26 cellular contexts compared by ENCODE assay signal in the genomic region with DNA sequence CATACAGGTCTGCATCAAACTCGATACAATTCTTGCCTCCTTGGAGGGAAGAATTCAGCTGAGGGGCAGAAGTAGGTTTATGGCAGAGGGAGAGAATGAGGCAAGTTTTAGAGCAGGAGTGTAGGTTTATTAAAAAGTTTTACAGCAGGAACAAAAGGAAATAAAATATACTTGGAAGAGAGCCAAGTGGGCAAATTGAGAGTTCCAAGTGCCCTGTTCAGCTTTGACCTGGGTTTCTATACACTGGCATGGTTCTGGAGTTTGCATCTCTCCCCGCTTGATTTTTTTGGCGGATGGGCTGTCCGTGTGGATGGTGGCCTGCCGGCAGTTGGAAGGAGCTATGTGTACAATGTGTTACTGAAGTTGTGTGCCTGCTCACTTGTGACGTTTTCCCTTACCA.
"Had no signal": no experiment of that assay in that cellular context is flagged by ENCODE, and none has a peak within 500 bp of the region (broad histone marks: within the 10 kb centered on the region; RNA-seq: fewer than 3 reads in every experiment).

No MANE protein-coding gene starts in this region.

- H3K36me3 ChIP-seq: colonic mucosa, esophagus squamous epithelium, gastrocnemius medialis, heart right ventricle, left lung, lower lobe of right lung had no signal

- H3K9me3 ChIP-seq: colonic mucosa, esophagus squamous epithelium, gastrocnemius medialis, heart right ventricle, left lung, lower lobe of right lung had no signal

- FAIRE-seq: endometrium, islet of Langerhans, keratinocyte had no signal

- DNase-seq: colonic mucosa; cortex of kidney; effector CD8-positive, alpha-beta T cell; effector memory CD8-positive, alpha-beta T cell; endodermal cell; erythroblast; esophagus squamous epithelium; foreskin fibroblast; foreskin melanocyte; gastrocnemius medialis; glutamatergic neuron; head of caudate nucleus; heart right ventricle; hippocampal formation; kidney glomerular epithelial cell; left lung; left ventricle myocardium superior; lower lobe of right lung; mesendoderm; midbrain; naive B cell had no signal

- H3K27me3 ChIP-seq: colonic mucosa, esophagus squamous epithelium, gastrocnemius medialis, heart right ventricle, left lung had no signal

- H3K4me1 ChIP-seq: colonic mucosa, esophagus squamous epithelium, gastrocnemius medialis, heart right ventricle, left lung, lower lobe of right lung had no signal

- H3K27ac ChIP-seq: colonic mucosa, epithelial cell of prostate, esophagus squamous epithelium, gastrocnemius medialis, heart right ventricle, left lung, lower lobe of right lung had no signal

- ATAC-seq: effector memory CD8-positive, alpha-beta T cell; esophagus mucosa; gastrocnemius medialis; heart right ventricle; left lung; left ventricle myocardium superior; lower lobe of right lung had no signal

- H3K4me3 ChIP-seq: colonic mucosa, esophagus squamous epithelium, gastrocnemius medialis, heart right ventricle, left lung, lower lobe of right lung had no signal
